Comparison of ENCODE assay signal across 7 cellular contexts in the genomic region with DNA sequence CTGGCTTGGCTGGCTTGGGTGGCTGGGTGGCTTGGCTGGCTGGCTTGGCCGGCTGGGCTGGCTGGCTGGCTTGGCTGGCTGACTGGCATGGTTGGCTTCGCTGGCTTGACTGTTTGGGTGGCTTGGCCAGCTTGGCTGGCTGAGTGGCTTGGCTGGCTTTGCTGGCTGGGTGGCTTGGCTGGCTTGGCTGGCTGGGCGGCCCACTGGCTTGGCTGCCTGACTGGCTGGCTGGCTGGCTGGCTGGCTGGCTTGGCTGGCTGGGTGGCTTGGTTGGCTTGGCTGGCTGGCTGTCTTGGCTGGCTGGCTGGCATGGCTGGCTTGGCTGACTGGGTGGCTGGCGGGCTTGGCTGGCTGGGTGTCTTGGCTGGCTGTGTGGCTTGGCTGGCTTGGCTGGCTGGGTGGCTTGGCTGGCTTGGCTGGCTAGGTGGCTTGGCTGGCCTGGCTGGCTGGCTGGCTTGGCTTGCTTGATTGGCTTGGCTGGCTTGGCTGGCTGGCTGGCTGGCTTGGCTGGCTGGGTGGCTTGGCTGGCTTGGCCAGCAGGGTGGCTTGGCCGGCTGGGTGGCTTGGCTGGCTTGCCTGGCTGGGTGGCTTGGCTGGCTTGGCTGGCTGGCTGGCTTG.
DNase-seq lines count a peak whose midpoint lies in the region; ATAC-seq and TF ChIP-seq lines count a peak whose summit lies in the region.
"Not testable (repeated sequence)": the region's sequence is repeated elsewhere in the genome, so short reads cannot be mapped to it uniquely, and the experiment has no call there.

No MANE protein-coding gene starts in this region.

- peak; percentile 50 for ATAC-seq in stimulated activated effector memory CD8-positive, alpha-beta T cell treated with anti-CD3 and anti-CD28 coated beads, Interleukin-12 subunit alpha, Interleukin-12 subunit beta, amount 100 ng/mL, for 72 hours

- H3K9me3 Mint-ChIP-seq in activated CD4-positive, alpha-beta memory T cell treated with anti-CD3 and anti-CD28 coated beads, Interleukin-2, amount 10 ng/mL, durations not matched to agents 7 days and 5 days; immature natural killer cell; nephron progenitor cell; stimulated activated effector memory CD8-positive, alpha-beta T cell treated with anti-CD3 and anti-CD28 coated beads, Interleukin-12 subunit alpha, Interleukin-12 subunit beta, amount 100 ng/mL, for 72 hours: not testable (repeated sequence)

- not testable (repeated sequence) for H3K9me3 ChIP-seq in effector memory CD4-positive, alpha-beta T cell (ENCODE audit: control insufficient read depth, low read length)

- POLR2A ChIA-PET in activated CD4-positive, alpha-beta memory T cell treated with anti-CD3 and anti-CD28 coated beads, Interleukin-2, amount 10 ng/mL, durations not matched to agents 7 days and 5 days (lab: Charles Lee): not testable (repeated sequence)

- CTCF ChIA-PET in activated CD4-positive, alpha-beta memory T cell treated with anti-CD3 and anti-CD28 coated beads, Interleukin-2, amount 10 ng/mL, durations not matched to agents 7 days and 5 days (lab: Charles Lee): not testable (repeated sequence)

- not testable (repeated sequence) for H3K36me3 ChIP-seq in effector memory CD4-positive, alpha-beta T cell (ENCODE audit: control insufficient read depth, insufficient read depth, low read length)

- H3K27ac Mint-ChIP-seq in activated CD4-positive, alpha-beta memory T cell treated with anti-CD3 and anti-CD28 coated beads, Interleukin-2, amount 10 ng/mL, durations not matched to agents 7 days and 5 days; immature natural killer cell; nephron progenitor cell; stimulated activated effector memory CD8-positive, alpha-beta T cell treated with anti-CD3 and anti-CD28 coated beads, Interleukin-12 subunit alpha, Interleukin-12 subunit beta, amount 100 ng/mL, for 72 hours: not testable (repeated sequence)

- not testable (repeated sequence) for H3K4me1 Mint-ChIP-seq in activated CD4-positive, alpha-beta memory T cell treated with anti-CD3 and anti-CD28 coated beads, Interleukin-2, amount 10 ng/mL, durations not matched to agents 7 days and 5 days; immature natural killer cell; nephron progenitor cell; stimulated activated effector memory CD8-positive, alpha-beta T cell treated with anti-CD3 and anti-CD28 coated beads, Interleukin-12 subunit alpha, Interleukin-12 subunit beta, amount 100 ng/mL, for 72 hours

- not testable (repeated sequence) for H3K27ac ChIP-seq in effector memory CD4-positive, alpha-beta T cell (ENCODE audit: insufficient read depth, low read length, poor library complexity, severe bottlenecking)

- not testable (repeated sequence) for H3K27me3 Mint-ChIP-seq in activated CD4-positive, alpha-beta memory T cell treated with anti-CD3 and anti-CD28 coated beads, Interleukin-2, amount 10 ng/mL, durations not matched to agents 7 days and 5 days; immature natural killer cell (ENCODE audit: low read depth in 3 of 3); nephron progenitor cell (ENCODE audit: low read depth, poor library complexity)

- H3K4me3 ChIP-seq in effector memory CD4-positive, alpha-beta T cell (ENCODE audit: insufficient read depth, low read depth, low read length, poor library complexity, severe bottlenecking): not testable (repeated sequence)

- H3K27me3 ChIP-seq in effector memory CD4-positive, alpha-beta T cell (replicated peaks; ENCODE audit: control insufficient read depth, insufficient read depth, low read length, poor library complexity, severe bottlenecking): not testable (repeated sequence)

- not testable (repeated sequence) for H3K4me1 ChIP-seq in effector memory CD4-positive, alpha-beta T cell (ENCODE audit: control insufficient read depth, insufficient read depth, low read length, poor library complexity, severe bottlenecking)

- H3K4me3 Mint-ChIP-seq in activated CD4-positive, alpha-beta memory T cell treated with anti-CD3 and anti-CD28 coated beads, Interleukin-2, amount 10 ng/mL, durations not matched to agents 7 days and 5 days; immature natural killer cell; nephron progenitor cell; stimulated activated effector memory CD8-positive, alpha-beta T cell treated with anti-CD3 and anti-CD28 coated beads, Interleukin-12 subunit alpha, Interleukin-12 subunit beta, amount 100 ng/mL, for 72 hours: not testable (repeated sequence)

- DNase-seq in T follicular helper cell (ENCODE audit: low read depth): peak; percentile 4
- DNase-seq in activated CD4-positive, alpha-beta memory T cell treated with anti-CD3 and anti-CD28 coated beads, Interleukin-2, amount 10 ng/mL, durations not matched to agents 7 days and 5 days: peak; percentile 30
- DNase-seq in activated naive CD4-positive, alpha-beta T cell treated with Interleukin-2 at 50 U/mL for 16 hours: peak; percentile 41
- peak; percentile 16 to 26 (median 20) for DNase-seq in effector memory CD4-positive, alpha-beta T cell
- peak in 2 of 3 donors; percentile 5 to 12 for DNase-seq in immature natural killer cell
- peak; percentile 26 for DNase-seq in nephron progenitor cell
- DNase-seq in stimulated activated effector memory CD8-positive, alpha-beta T cell treated with anti-CD3 and anti-CD28 coated beads, Interleukin-12 subunit alpha, Interleukin-12 subunit beta, amount 100 ng/mL, for 72 hours (ENCODE audit: low spot score in 2 of 2): peak; percentile 45 to 58

- not testable (repeated sequence) for H3K36me3 Mint-ChIP-seq in activated CD4-positive, alpha-beta memory T cell treated with anti-CD3 and anti-CD28 coated beads, Interleukin-2, amount 10 ng/mL, durations not matched to agents 7 days and 5 days (ENCODE audit: low read depth); immature natural killer cell; nephron progenitor cell (ENCODE audit: low read depth); stimulated activated effector memory CD8-positive, alpha-beta T cell treated with anti-CD3 and anti-CD28 coated beads, Interleukin-12 subunit alpha, Interleukin-12 subunit beta, amount 100 ng/mL, for 72 hours

- TF ChIP-seq CTCF in nephron progenitor cell (IDR thresholded peaks at IDR 0.05): not testable (repeated sequence)
